ENCODE assay signal across 13 cellular contexts in the genomic region with DNA sequence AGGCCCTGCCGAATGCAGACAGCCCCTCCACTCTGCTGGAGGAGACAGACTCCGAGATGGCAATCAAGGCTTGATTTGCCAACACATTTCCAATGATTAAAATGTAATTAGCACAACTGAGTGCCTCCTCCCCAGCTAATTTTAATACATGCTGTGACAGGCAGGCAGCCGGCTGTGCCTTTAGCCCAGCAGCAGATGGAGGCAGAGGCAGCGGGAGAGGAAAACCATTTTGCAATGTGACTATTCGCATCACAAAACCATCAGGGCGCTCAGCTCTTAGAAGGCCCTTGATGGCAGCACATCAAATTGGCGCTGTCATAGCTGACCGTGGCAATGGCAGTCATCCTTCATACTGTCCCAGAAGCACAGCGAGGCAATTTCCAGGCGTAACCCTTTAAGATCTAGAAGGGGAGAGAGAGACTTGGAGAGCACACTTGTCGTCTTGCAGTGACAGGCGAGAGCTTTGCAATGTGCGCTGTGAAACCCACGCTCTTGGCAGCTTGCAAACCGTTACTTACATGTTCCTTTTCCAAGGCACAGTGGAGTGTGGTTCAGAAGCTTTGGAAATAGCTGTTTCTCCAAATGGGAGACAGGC.
DNase-seq lines count a peak whose midpoint lies in the region; ATAC-seq and TF ChIP-seq lines count a peak whose summit lies in the region.
"Had no signal": no experiment of that assay in that cellular context is flagged by ENCODE, and none has a peak within 500 bp of the region (broad histone marks: within the 10 kb centered on the region; RNA-seq: fewer than 3 reads in every experiment).

No MANE protein-coding gene starts in this region.

- no peak for ATAC-seq in SK-N-SH treated with all-trans-retinoic acid at 6 μM for 48 hours

- H3K4me2 ChIP-seq in SK-N-SH (no peak overlapping the region), OCI-LY7 (ENCODE audit: low read length) (peak overlapping the region; percentile 55)
- H3K4me2 ChIP-seq: KMS-11 had no signal

- TF ChIP-seq CTCF in SK-N-SH (IDR thresholded peaks at IDR 0.05) (no peak), OCI-LY7 (conservative IDR thresholded peaks at IDR 0.05; ENCODE audit: low read length) (peak; percentile 48)

- DNase-seq in SK-N-SH: peak; percentile 41
- DNase-seq in OCI-LY7 (ENCODE audit: low spot score): peak; percentile 54
- DNase-seq in hypothalamus (lab: John Stamatoyannopoulos, UW): peak in 31 of 51 donors; percentile 3 to 89 (median 29)
- no peak for DNase-seq in NCI-H2029 (lab: John Stamatoyannopoulos, UW)
- no peak for DNase-seq in posterior vena cava (ENCODE audit: low spot score)
- no peak for DNase-seq in activated naive CD8-positive, alpha-beta T cell treated with anti-CD3 and anti-CD28 coated beads for 36 hours
- DNase-seq: activated CD8-positive, alpha-beta memory T cell treated with anti-CD3 and anti-CD28 coated beads, Interleukin-2, amount 50 U/mL, for 4 hours; SHP77 treated with DMSO at 0.1 percent for 48 hours; stimulated activated naive CD4-positive, alpha-beta T cell had no signal

- 84% methylated on average over 15 of the region's 15 CpGs for WGBS in SK-N-SH (ENCODE audit: low lambda C conversion rate)

- H3K9me3 Mint-ChIP-seq in activated naive CD8-positive, alpha-beta T cell treated with anti-CD3 and anti-CD28 coated beads for 36 hours: no peaks in the 10 kb centered on the region

- H3K4me3 Mint-ChIP-seq in activated naive CD8-positive, alpha-beta T cell treated with anti-CD3 and anti-CD28 coated beads for 36 hours: no peak overlapping the region

- H3K4me3 ChIP-seq in SK-N-SH (ENCODE audit: low read depth in 2 of 2, low read length in 1 of 2) (no peak overlapping the region), OCI-LY7 (ENCODE audit: low read depth, low read length, poor library complexity, severe bottlenecking) (peak overlapping the region; percentile 6)
- H3K4me3 ChIP-seq: prostate gland had no signal

- H3K27me3 Mint-ChIP-seq in activated naive CD8-positive, alpha-beta T cell treated with anti-CD3 and anti-CD28 coated beads for 36 hours: no peaks in the 10 kb centered on the region

- no peaks in the 10 kb centered on the region for H3F3A ChIP-seq in SK-N-SH (replicated peaks; ENCODE audit: insufficient read depth)

- intact Hi-C loops in OCI-LY7 (cut with micrococcal nuclease; ENCODE audit: unreplicated experiment): no loop called here
- intact Hi-C loops in posterior vena cava (cut with DNase I): no loop called here

- CTCF ChIA-PET in SK-N-SH (lab: Yijun Ruan, JAX) (interaction anchor here (0.6 to 2.7 kb wide), 16 partner anchors 11 to 281 kb away, joined by 3 to 15 read pairs (median 4); no protein-coding TSS in a partner anchor), OCI-LY7 (lab: Charles Lee; ENCODE audit: unreplicated experiment) (interaction anchor here (1.1 to 1.5 kb wide), 2 partner anchors 9 to 10 kb away, joined by 4 read pairs; no protein-coding TSS in a partner anchor)

- H3K27me3 ChIP-seq in SK-N-SH (ENCODE audit: insufficient read depth): no peaks in the 10 kb centered on the region

- H3K36me3 ChIP-seq in SK-N-SH (replicated peaks in 1 of 2; ENCODE audit: control insufficient read depth in 1 of 2, insufficient read depth in 2 of 2, low read length in 1 of 2): no peaks in the 10 kb centered on the region
- no peaks in the 10 kb centered on the region for H3K36me3 ChIP-seq in OCI-LY7 (ENCODE audit: insufficient read depth, low read length)
- H3K36me3 ChIP-seq: prostate gland had no signal

- no peak overlapping the region for H3K9ac ChIP-seq in SK-N-SH
- H3K9ac ChIP-seq: KMS-11 had no signal

- no TSS peak for BruUV-seq in OCI-LY7 (replicated peaks; lab: Mats Ljungman, UMichigan)

- no peaks in the 10 kb centered on the region for H3K4me1 Mint-ChIP-seq in activated naive CD8-positive, alpha-beta T cell treated with anti-CD3 and anti-CD28 coated beads for 36 hours

- TF ChIP-seq RAD21 in SK-N-SH (IDR thresholded peaks at IDR 0.05; ENCODE audit: low read length): peak; percentile 54

- POLR2A ChIA-PET in SK-N-SH (lab: Yijun Ruan, JAX) (interaction anchor here (0.6 kb wide), 1 partner anchor 55 kb away, joined by 3 read pairs; no protein-coding TSS in a partner anchor), OCI-LY7 (lab: Charles Lee) (interaction anchor here (0.7 to 8.2 kb wide), 5 partner anchors 9 to 389 kb away, joined by 3 to 56 read pairs (median 8); no protein-coding TSS in a partner anchor)

- no peaks in the 10 kb centered on the region for H4K20me1 ChIP-seq in SK-N-SH (ENCODE audit: insufficient read depth)
- no peaks in the 10 kb centered on the region for H4K20me1 ChIP-seq in OCI-LY7 (ENCODE audit: insufficient read depth, low read length)

- H3K9me3 ChIP-seq in SK-N-SH (no peaks in the 10 kb centered on the region), OCI-LY7 (ENCODE audit: low read length) (no peaks in the 10 kb centered on the region)
- H3K9me3 ChIP-seq: prostate gland had no signal

- peak overlapping the region in 1 of 2 experiments; percentile 51; a peak in 2 of 4 replicates for H3K27ac ChIP-seq in SK-N-SH (ENCODE audit: low read depth in 2 of 2, low read length in 1 of 2)
- peak overlapping the region; percentile 36 for H3K27ac ChIP-seq in OCI-LY7 (ENCODE audit: low read depth, low read length, poor library complexity, severe bottlenecking)
- peak overlapping the region; percentile 40 for H3K27ac ChIP-seq in temporal lobe (ENCODE audit: low read depth, low read length)
- H3K27ac ChIP-seq: KMS-11, prostate gland had no signal

- H3K36me3 Mint-ChIP-seq in activated naive CD8-positive, alpha-beta T cell treated with anti-CD3 and anti-CD28 coated beads for 36 hours: no peaks in the 10 kb centered on the region

- H2AFZ ChIP-seq in SK-N-SH (ENCODE audit: low read depth) (no peak overlapping the region), OCI-LY7 (ENCODE audit: low read length) (peak overlapping the region; percentile 66; the same call in 1 of the 2 replicates)

- no peak overlapping the region for H3K27ac Mint-ChIP-seq in activated naive CD8-positive, alpha-beta T cell treated with anti-CD3 and anti-CD28 coated beads for 36 hours

- H3K9me2 ChIP-seq in SK-N-SH: no peaks in the 10 kb centered on the region
- H3K9me2 ChIP-seq in OCI-LY7 (ENCODE audit: insufficient read depth, low read length): no peaks in the 10 kb centered on the region

- H3K79me2 ChIP-seq in SK-N-SH (ENCODE audit: insufficient read depth) (no peaks in the 10 kb centered on the region), OCI-LY7 (ENCODE audit: insufficient read depth, low read depth, low read length) (no peaks in the 10 kb centered on the region)

- no peak for TF ChIP-seq EP300 in SK-N-SH (IDR thresholded peaks at IDR 0.05; ENCODE audit: borderline replicate concordance in 1 of 2, low read depth in 1 of 2, low read length in 1 of 2)

- peaks cover 0 to 31% of the 10 kb centered on the region in 2 experiments; a peak in 2 of 4 replicates for H3K4me1 ChIP-seq in SK-N-SH (ENCODE audit: control insufficient read depth in 1 of 2, insufficient read depth in 2 of 2, low read depth in 1 of 2, low read length in 1 of 2)
- peaks cover 70% of the 10 kb centered on the region for H3K4me1 ChIP-seq in OCI-LY7 (ENCODE audit: insufficient read depth, low read length, poor library complexity, severe bottlenecking)
- H3K4me1 ChIP-seq: prostate gland had no signal

TF ChIP-seq in SK-N-SH, 30 proteins besides CTCF, POLR2A, EP300 and RAD21:
- TF ChIP-seq SMC3 (IDR thresholded peaks at IDR 0.05; ENCODE audit: low read depth, low read length) (peak; percentile 22; the same call in 1 of the 2 replicates), TEAD4 (IDR thresholded peaks at IDR 0.05; ENCODE audit: borderline replicate concordance, insufficient read depth) (no peak)

TF ChIP-seq in SK-N-SH treated with all-trans-retinoic acid at 6 μM for 48 hours, 23 proteins besides CTCF, POLR2A, EP300 and RAD21:
- TF ChIP-seq ARNTL (CRISPR knock-in tag; IDR thresholded peaks at IDR 0.05; ENCODE audit: borderline replicate concordance, low read depth) (no peak), BACH2 (CRISPR knock-in tag; IDR thresholded peaks at IDR 0.05; ENCODE audit: borderline replicate concordance) (no peak), ZNF8 (CRISPR knock-in tag; IDR thresholded peaks at IDR 0.05) (no peak), ESRRG (CRISPR knock-in tag; IDR thresholded peaks at IDR 0.05) (no peak), TOX (CRISPR knock-in tag; IDR thresholded peaks at IDR 0.05; ENCODE audit: borderline replicate concordance) (no peak), PPARA (CRISPR knock-in tag; IDR thresholded peaks at IDR 0.05; ENCODE audit: borderline replicate concordance) (no peak), ZNF565 (CRISPR knock-in tag; conservative IDR thresholded peaks at IDR 0.05; ENCODE audit: low read depth) (no peak), ZFP30 (CRISPR knock-in tag; IDR thresholded peaks at IDR 0.05) (no peak), GLIS3 (CRISPR knock-in tag; IDR thresholded peaks at IDR 0.05) (no peak), CSDC2 (CRISPR knock-in tag; IDR thresholded peaks at IDR 0.05) (no peak)
- TF ChIP-seq, protein P1, sequence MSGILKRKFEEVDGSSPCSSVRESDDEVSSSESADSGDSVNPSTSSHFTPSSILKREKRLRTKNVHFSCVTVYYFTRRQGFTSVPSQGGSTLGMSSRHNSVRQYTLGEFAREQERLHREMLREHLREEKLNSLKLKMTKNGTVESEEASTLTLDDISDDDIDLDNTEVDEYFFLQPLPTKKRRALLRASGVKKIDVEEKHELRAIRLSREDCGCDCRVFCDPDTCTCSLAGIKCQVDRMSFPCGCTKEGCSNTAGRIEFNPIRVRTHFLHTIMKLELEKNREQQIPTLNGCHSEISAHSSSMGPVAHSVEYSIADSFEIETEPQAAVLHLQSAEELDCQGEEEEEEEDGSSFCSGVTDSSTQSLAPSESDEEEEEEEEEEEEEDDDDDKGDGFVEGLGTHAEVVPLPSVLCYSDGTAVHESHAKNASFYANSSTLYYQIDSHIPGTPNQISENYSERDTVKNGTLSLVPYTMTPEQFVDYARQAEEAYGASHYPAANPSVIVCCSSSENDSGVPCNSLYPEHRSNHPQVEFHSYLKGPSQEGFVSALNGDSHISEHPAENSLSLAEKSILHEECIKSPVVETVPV (CRISPR knock-in tag; IDR thresholded peaks at IDR 0.05): no peak

Comparison
In these comparisons a context has a peak if more than half of its experiments do, and no peak if none do; other contexts are left out.
1. DNase-seq: peak in SK-N-SH (single experiment), OCI-LY7 (single experiment) and hypothalamus (31 of 51); none in NCI-H2029 (single experiment), posterior vena cava (single experiment) and activated naive CD8-positive, alpha-beta T cell treated with anti-CD3 and anti-CD28 coated beads for 36 hours (single experiment).